Comparison of ENCODE assay signal across 2 cellular contexts in the genomic region with DNA sequence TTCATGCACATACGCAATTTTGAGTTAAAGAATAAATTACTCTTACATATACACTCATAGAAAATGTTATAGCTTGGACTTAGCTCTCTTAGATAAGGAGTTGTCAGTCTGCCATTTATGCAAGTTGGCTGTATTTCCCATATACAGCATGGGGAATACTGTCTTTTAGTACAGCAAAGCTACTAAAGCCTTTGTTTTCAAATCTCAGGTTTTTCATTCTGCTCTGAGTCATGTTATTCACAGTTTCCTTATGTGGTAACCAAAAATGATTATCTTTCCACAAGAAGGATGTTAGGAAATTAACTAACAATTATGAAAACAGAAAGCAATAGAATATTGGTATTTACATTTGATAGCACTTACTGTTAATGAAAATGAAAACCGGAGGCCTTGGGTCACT.
TF ChIP-seq lines count a peak whose summit lies in the region.

No MANE protein-coding gene starts in this region.

TF ChIP-seq in endothelial cell of umbilical vein, 7 proteins besides CTCF, POLR2A, EP300 and RAD21 (continued from another document):
- TF ChIP-seq EZH2 (IDR thresholded peaks at IDR 0.05; ENCODE audit: borderline replicate concordance, low read depth, low read length, severe bottlenecking) (no peak), GATA2 (IDR thresholded peaks at IDR 0.05; ENCODE audit: insufficient read depth, insufficient read length, low read depth, low read length) (peak; percentile 66)

TF ChIP-seq in SK-N-SH, 30 proteins besides CTCF, POLR2A, EP300 and RAD21 (continued from another document):
- TF ChIP-seq PBX3 (IDR thresholded peaks at IDR 0.05) (no peak), EZH2phosphoT487 (IDR thresholded peaks at IDR 0.05; ENCODE audit: borderline replicate concordance, low read depth) (no peak), GABPA (IDR thresholded peaks at IDR 0.05; ENCODE audit: low read depth) (no peak), FOXJ3 (CRISPR knock-in tag; IDR thresholded peaks at IDR 0.05) (no peak), JUND (IDR thresholded peaks at IDR 0.05) (no peak), CHD2 (IDR thresholded peaks at IDR 0.05; ENCODE audit: low read length, partially characterized antibody) (no peak), NRF1 (IDR thresholded peaks at IDR 0.05; ENCODE audit: low read depth, low read length) (no peak), TEAD4 (IDR thresholded peaks at IDR 0.05; ENCODE audit: borderline replicate concordance, insufficient read depth) (no peak)
- TF ChIP-seq, protein P1, sequence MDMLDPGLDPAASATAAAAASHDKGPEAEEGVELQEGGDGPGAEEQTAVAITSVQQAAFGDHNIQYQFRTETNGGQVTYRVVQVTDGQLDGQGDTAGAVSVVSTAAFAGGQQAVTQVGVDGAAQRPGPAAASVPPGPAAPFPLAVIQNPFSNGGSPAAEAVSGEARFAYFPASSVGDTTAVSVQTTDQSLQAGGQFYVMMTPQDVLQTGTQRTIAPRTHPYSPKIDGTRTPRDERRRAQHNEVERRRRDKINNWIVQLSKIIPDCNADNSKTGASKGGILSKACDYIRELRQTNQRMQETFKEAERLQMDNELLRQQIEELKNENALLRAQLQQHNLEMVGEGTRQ (IDR thresholded peaks at IDR 0.05; ENCODE audit: borderline replicate concordance, low read depth, low read length): no peak
- TF ChIP-seq, protein P2, sequence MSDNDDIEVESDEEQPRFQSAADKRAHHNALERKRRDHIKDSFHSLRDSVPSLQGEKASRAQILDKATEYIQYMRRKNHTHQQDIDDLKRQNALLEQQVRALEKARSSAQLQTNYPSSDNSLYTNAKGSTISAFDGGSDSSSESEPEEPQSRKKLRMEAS (IDR thresholded peaks at IDR 0.05; ENCODE audit: low read depth): no peak
- TF ChIP-seq, protein P3, sequence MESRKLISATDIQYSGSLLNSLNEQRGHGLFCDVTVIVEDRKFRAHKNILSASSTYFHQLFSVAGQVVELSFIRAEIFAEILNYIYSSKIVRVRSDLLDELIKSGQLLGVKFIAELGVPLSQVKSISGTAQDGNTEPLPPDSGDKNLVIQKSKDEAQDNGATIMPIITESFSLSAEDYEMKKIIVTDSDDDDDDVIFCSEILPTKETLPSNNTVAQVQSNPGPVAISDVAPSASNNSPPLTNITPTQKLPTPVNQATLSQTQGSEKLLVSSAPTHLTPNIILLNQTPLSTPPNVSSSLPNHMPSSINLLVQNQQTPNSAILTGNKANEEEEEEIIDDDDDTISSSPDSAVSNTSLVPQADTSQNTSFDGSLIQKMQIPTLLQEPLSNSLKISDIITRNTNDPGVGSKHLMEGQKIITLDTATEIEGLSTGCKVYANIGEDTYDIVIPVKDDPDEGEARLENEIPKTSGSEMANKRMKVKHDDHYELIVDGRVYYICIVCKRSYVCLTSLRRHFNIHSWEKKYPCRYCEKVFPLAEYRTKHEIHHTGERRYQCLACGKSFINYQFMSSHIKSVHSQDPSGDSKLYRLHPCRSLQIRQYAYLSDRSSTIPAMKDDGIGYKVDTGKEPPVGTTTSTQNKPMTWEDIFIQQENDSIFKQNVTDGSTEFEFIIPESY (IDR thresholded peaks at IDR 0.05; ENCODE audit: borderline replicate concordance, low read depth): no peak
- TF ChIP-seq, protein P4, sequence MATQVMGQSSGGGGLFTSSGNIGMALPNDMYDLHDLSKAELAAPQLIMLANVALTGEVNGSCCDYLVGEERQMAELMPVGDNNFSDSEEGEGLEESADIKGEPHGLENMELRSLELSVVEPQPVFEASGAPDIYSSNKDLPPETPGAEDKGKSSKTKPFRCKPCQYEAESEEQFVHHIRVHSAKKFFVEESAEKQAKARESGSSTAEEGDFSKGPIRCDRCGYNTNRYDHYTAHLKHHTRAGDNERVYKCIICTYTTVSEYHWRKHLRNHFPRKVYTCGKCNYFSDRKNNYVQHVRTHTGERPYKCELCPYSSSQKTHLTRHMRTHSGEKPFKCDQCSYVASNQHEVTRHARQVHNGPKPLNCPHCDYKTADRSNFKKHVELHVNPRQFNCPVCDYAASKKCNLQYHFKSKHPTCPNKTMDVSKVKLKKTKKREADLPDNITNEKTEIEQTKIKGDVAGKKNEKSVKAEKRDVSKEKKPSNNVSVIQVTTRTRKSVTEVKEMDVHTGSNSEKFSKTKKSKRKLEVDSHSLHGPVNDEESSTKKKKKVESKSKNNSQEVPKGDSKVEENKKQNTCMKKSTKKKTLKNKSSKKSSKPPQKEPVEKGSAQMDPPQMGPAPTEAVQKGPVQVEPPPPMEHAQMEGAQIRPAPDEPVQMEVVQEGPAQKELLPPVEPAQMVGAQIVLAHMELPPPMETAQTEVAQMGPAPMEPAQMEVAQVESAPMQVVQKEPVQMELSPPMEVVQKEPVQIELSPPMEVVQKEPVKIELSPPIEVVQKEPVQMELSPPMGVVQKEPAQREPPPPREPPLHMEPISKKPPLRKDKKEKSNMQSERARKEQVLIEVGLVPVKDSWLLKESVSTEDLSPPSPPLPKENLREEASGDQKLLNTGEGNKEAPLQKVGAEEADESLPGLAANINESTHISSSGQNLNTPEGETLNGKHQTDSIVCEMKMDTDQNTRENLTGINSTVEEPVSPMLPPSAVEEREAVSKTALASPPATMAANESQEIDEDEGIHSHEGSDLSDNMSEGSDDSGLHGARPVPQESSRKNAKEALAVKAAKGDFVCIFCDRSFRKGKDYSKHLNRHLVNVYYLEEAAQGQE (IDR thresholded peaks at IDR 0.05; ENCODE audit: low read depth, low read length): no peak
- TF ChIP-seq, protein P5, sequence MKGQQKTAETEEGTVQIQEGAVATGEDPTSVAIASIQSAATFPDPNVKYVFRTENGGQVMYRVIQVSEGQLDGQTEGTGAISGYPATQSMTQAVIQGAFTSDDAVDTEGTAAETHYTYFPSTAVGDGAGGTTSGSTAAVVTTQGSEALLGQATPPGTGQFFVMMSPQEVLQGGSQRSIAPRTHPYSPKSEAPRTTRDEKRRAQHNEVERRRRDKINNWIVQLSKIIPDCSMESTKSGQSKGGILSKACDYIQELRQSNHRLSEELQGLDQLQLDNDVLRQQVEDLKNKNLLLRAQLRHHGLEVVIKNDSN (IDR thresholded peaks at IDR 0.05; ENCODE audit: borderline replicate concordance, low read depth): no peak
